8 cellular contexts compared by ENCODE assay signal in the genomic region with DNA sequence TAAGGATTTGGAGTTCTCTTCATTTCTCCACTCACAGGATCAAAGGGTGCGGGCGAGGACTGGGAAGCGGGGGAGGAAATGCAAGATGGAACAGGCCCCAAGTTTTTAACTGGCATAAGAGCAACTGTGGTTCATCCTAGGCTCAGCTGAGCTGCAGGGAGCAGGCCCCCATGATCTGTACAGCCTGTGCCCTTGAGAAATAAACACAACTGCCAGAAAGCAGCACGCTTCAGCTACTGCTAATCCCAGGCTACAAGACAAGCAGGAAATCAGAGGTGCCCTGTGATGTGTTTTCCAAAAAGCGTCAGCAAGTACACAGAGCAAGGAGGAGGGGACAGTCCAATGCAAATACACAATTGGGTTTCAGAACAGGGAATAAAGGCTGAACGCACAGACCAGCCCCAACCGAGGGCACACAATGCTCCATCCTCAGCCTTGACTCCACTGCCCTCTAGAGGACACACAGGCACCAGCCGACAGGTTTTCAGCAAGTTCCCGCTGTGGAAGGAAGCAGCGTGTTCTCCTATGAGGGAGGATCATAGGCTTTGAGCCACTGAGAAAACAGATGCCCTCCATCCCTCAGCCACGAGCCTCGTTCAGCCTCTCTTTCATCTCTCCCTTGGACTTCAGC. TPM values are rescaled to one million over a fixed set of nuclear protein-coding genes. Genes with fewer than 3 reads are reported as not detected.
DNase-seq lines count a peak whose midpoint lies in the region; ATAC-seq, FAIRE-seq and TF ChIP-seq lines count a peak whose summit lies in the region.
"Not testable (repeated sequence)": the region's sequence is repeated elsewhere in the genome, so short reads cannot be mapped to it uniquely, and the experiment has no call there.

No MANE protein-coding gene starts in this region.

- not testable (repeated sequence) for H3K4me1 Mint-ChIP-seq in activated B cell treated with CpG ODN at 0.5 μM for 24 hours; effector memory CD8-positive, alpha-beta T cell (ENCODE audit: low read depth in 2 of 2)

- CTCF ChIA-PET in activated B cell treated with CpG ODN at 0.5 μM for 24 hours (lab: Charles Lee): not testable (repeated sequence)

- H3K9me3 ChIP-seq in gastrocnemius medialis: not testable (repeated sequence)

- H3K27ac Mint-ChIP-seq in activated B cell treated with CpG ODN at 0.5 μM for 24 hours; effector memory CD8-positive, alpha-beta T cell: not testable (repeated sequence)

- peak; percentile 92 for FAIRE-seq in GM12892 (lab: Jason Lieb, UNC)

- not testable (repeated sequence) for H3K4me3 Mint-ChIP-seq in activated B cell treated with CpG ODN at 0.5 μM for 24 hours; effector memory CD8-positive, alpha-beta T cell

- POLR2A ChIA-PET in activated B cell treated with CpG ODN at 0.5 μM for 24 hours (lab: Charles Lee): not testable (repeated sequence)

- H3K36me3 Mint-ChIP-seq in activated B cell treated with CpG ODN at 0.5 μM for 24 hours (ENCODE audit: low read depth); effector memory CD8-positive, alpha-beta T cell (ENCODE audit: insufficient read depth): not testable (repeated sequence)

- H3K4me3 ChIP-seq in gastrocnemius medialis: not testable (repeated sequence)

- not testable (repeated sequence) for H3K27ac ChIP-seq in gastrocnemius medialis

- not testable (repeated sequence) for H3K36me3 ChIP-seq in gastrocnemius medialis

- TF ChIP-seq POLR2A in GM12892 (IDR thresholded peaks at IDR 0.05; ENCODE audit: low read depth, low read length); gastrocnemius medialis (IDR thresholded peaks at IDR 0.05): not testable (repeated sequence)

- not testable (repeated sequence) for H3K27me3 Mint-ChIP-seq in activated B cell treated with CpG ODN at 0.5 μM for 24 hours; effector memory CD8-positive, alpha-beta T cell

- intact Hi-C loops in activated B cell treated with CpG ODN at 0.5 μM for 24 hours (cut with micrococcal nuclease); gastrocnemius medialis (cut with DNase I; ENCODE audit: low total_unique reads): not testable (repeated sequence)

- peak; percentile 80 for ATAC-seq in GM21367 (IDR thresholded peaks at IDR 0.05; ENCODE audit: unreplicated experiment)
- ATAC-seq in HG02759 (IDR thresholded peaks at IDR 0.05; ENCODE audit: unreplicated experiment): peak; percentile 75
- ATAC-seq in HG03432 (IDR thresholded peaks at IDR 0.05; ENCODE audit: unreplicated experiment): peak; percentile 81
- ATAC-seq in activated B cell treated with CpG ODN at 0.5 μM for 24 hours (ENCODE audit: low read depth): peak; percentile 89
- peak; percentile 91 for ATAC-seq in effector memory CD8-positive, alpha-beta T cell (replicated peaks)
- ATAC-seq in left lobe of liver: peak; percentile 84
- peak; percentile 84 to 92 for ATAC-seq in gastrocnemius medialis

- not testable (repeated sequence) for H3K9me3 Mint-ChIP-seq in activated B cell treated with CpG ODN at 0.5 μM for 24 hours; effector memory CD8-positive, alpha-beta T cell

- in situ Hi-C loops in gastrocnemius medialis (cut with MboI; ENCODE audit: low sequenced_read_pairs in 4 of 4): not testable (repeated sequence)

- DNase-seq in GM12892 (ENCODE audit: insufficient read length); activated B cell treated with CpG ODN at 0.5 μM for 24 hours; effector memory CD8-positive, alpha-beta T cell; left lobe of liver (ENCODE audit: low spot score); gastrocnemius medialis: not testable (repeated sequence)

- not testable (repeated sequence) for H3K27me3 ChIP-seq in gastrocnemius medialis

- H3K4me1 ChIP-seq in gastrocnemius medialis: not testable (repeated sequence)

- TF ChIP-seq CTCF in activated B cell treated with CpG ODN at 0.5 μM for 24 hours (IDR thresholded peaks at IDR 0.05); gastrocnemius medialis (IDR thresholded peaks at IDR 0.05 in 4 of 5, conservative IDR thresholded peaks at IDR 0.05 in 1 of 5): not testable (repeated sequence)

RNA-seq across cellular contexts. Expression of gene THOC3, which starts 16.7 kb away (rescaled TPM):
- 72.5 TPM for polyA plus RNA-seq in GM12892 (2012; ENCODE audit: missing spikeins)
- 27.0 and 28.8 TPM in 2 replicates for total RNA-seq in activated B cell treated with CpG ODN at 0.5 μM for 24 hours
- 21.5 TPM for total RNA-seq in left lobe of liver
- 10 to 100 TPM in 3 of 4 donors, 1 to 10 TPM in 1; 8.6 to 16.9 (median 15.2) TPM for total RNA-seq in gastrocnemius medialis
